In the genomic region with DNA sequence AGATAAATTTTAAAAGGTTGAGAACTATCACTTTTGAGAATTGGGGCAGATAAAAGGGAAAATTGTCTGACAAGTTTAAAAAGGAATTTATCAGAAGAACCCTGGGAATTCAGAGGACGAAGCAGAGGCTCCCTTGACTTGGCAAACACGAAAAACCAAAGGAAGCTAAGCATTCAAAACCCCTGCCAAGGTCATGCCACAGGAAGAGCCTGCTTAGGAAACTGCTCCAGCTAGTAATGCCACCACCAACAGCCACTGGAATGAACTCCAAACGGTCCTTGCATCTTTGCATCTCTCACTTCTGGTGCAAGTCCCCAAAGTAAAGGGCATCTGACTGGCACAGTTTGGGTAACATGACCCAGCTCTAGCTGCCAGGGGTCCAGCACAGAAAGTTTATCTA, we compare ENCODE assay signal across 14 cellular contexts. TPM values are rescaled to one million over a fixed set of nuclear protein-coding genes. Genes with fewer than 3 reads are reported as not detected.
A peak's percentile ranks its signal among the peaks of the same experiment; 100 is the strongest.
DNase-seq lines count a peak whose midpoint lies in the region; ATAC-seq and TF ChIP-seq lines count a peak whose summit lies in the region.
"Had no signal": no experiment of that assay in that cellular context is flagged by ENCODE, and none has a peak within 500 bp of the region (broad histone marks: within the 10 kb centered on the region; RNA-seq: fewer than 3 reads in every experiment).

No MANE protein-coding gene starts in this region.

- no peaks in the 10 kb centered on the region for H3K27me3 Mint-ChIP-seq in activated naive CD4-positive, alpha-beta T cell treated with anti-CD3 and anti-CD28 coated beads, Interleukin-2, amount 50 U/mL, for 24 hours
- H3K27me3 Mint-ChIP-seq in activated naive CD4-positive, alpha-beta T cell treated with anti-CD3 and anti-CD28 coated beads, Interleukin-2, amount 10 ng/mL, durations not matched to agents 7 days and 5 days: no peaks in the 10 kb centered on the region
- H3K27me3 Mint-ChIP-seq in activated CD4-positive, alpha-beta T cell treated with anti-CD3 and anti-CD28 coated beads for 36 hours: no peaks in the 10 kb centered on the region

- no peak overlapping the region for H3K27ac ChIP-seq in liver (ENCODE audit: low read depth in 1 of 2, low read length in 2 of 2)
- peak overlapping the region in 3 of 4 donors; percentile 3 to 61 (median 40) for H3K27ac ChIP-seq in upper lobe of left lung

- POLR2A ChIA-PET in activated CD4-positive, alpha-beta T cell treated with anti-CD3 and anti-CD28 coated beads for 36 hours (lab: Charles Lee): no interaction called here

- H3K27me3 ChIP-seq in liver (ENCODE audit: control insufficient read depth in 4 of 4, insufficient read depth in 4 of 4, low read length in 3 of 4): no peaks in the 10 kb centered on the region
- H3K27me3 ChIP-seq in upper lobe of left lung: no peaks in the 10 kb centered on the region
- H3K27me3 ChIP-seq: tibial nerve had no signal

- intact Hi-C loops in activated CD4-positive, alpha-beta T cell treated with anti-CD3 and anti-CD28 coated beads for 36 hours (cut with DNase I, micrococcal nuclease): no loop called here

- H3K4me1 ChIP-seq in liver (ENCODE audit: control insufficient read depth in 4 of 4, insufficient read depth in 4 of 4, low read length in 3 of 4): peaks cover 19 to 70% (median 56%) of the 10 kb centered on the region in 4 donors
- H3K4me1 ChIP-seq in upper lobe of left lung: peaks cover 72 to 91% (median 82%) of the 10 kb centered on the region in 4 donors

- CTCF ChIA-PET in activated naive CD4-positive, alpha-beta T cell treated with anti-CD3 and anti-CD28 coated beads, Interleukin-2, amount 10 ng/mL, durations not matched to agents 7 days and 5 days (lab: Charles Lee): no interaction called here
- CTCF ChIA-PET in activated CD4-positive, alpha-beta T cell treated with anti-CD3 and anti-CD28 coated beads for 36 hours (lab: Charles Lee): no interaction called here

- no peak overlapping the region for H3K27ac Mint-ChIP-seq in activated naive CD4-positive, alpha-beta T cell treated with anti-CD3 and anti-CD28 coated beads, Interleukin-2, amount 50 U/mL, for 24 hours
- no peak overlapping the region for H3K27ac Mint-ChIP-seq in activated naive CD4-positive, alpha-beta T cell treated with anti-CD3 and anti-CD28 coated beads, Interleukin-2, amount 10 ng/mL, durations not matched to agents 7 days and 5 days
- H3K27ac Mint-ChIP-seq in activated CD4-positive, alpha-beta T cell treated with anti-CD3 and anti-CD28 coated beads for 36 hours: no peak overlapping the region
- H3K27ac Mint-ChIP-seq: T-helper 2 cell treated with Interferon-gamma antibody and Interleukin-4, amounts not matched to agents 5 μg/mL and 100 μg/mL, for 36 hours had no signal

- H3K9me3 ChIP-seq in liver (ENCODE audit: control insufficient read depth in 4 of 4, low read length in 3 of 4) (no peaks in the 10 kb centered on the region), upper lobe of left lung (no peaks in the 10 kb centered on the region)
- H3K9me3 ChIP-seq: tibial nerve had no signal

- no peaks in the 10 kb centered on the region for H3K36me3 ChIP-seq in liver (ENCODE audit: control insufficient read depth in 4 of 4, insufficient read depth in 3 of 4, low read depth in 1 of 4, low read length in 3 of 4)
- peaks cover 0 to 3% (median 0%) of the 10 kb centered on the region in 4 donors for H3K36me3 ChIP-seq in upper lobe of left lung
- H3K36me3 ChIP-seq: tibial nerve had no signal

- TF ChIP-seq POLR2A in upper lobe of left lung (IDR thresholded peaks at IDR 0.05): no peak

- peaks cover 85% of the 10 kb centered on the region for H3K4me1 Mint-ChIP-seq in activated naive CD4-positive, alpha-beta T cell treated with anti-CD3 and anti-CD28 coated beads, Interleukin-2, amount 50 U/mL, for 24 hours
- peaks cover 38% of the 10 kb centered on the region for H3K4me1 Mint-ChIP-seq in activated naive CD4-positive, alpha-beta T cell treated with anti-CD3 and anti-CD28 coated beads, Interleukin-2, amount 10 ng/mL, durations not matched to agents 7 days and 5 days
- peaks cover 78% of the 10 kb centered on the region for H3K4me1 Mint-ChIP-seq in activated CD4-positive, alpha-beta T cell treated with anti-CD3 and anti-CD28 coated beads for 36 hours

- no peak overlapping the region for H3K9ac ChIP-seq in liver (ENCODE audit: low read depth in 1 of 2, low read length in 2 of 2)

- peaks cover 3% of the 10 kb centered on the region for H3K36me3 Mint-ChIP-seq in activated naive CD4-positive, alpha-beta T cell treated with anti-CD3 and anti-CD28 coated beads, Interleukin-2, amount 50 U/mL, for 24 hours
- peaks cover 11% of the 10 kb centered on the region for H3K36me3 Mint-ChIP-seq in activated naive CD4-positive, alpha-beta T cell treated with anti-CD3 and anti-CD28 coated beads, Interleukin-2, amount 10 ng/mL, durations not matched to agents 7 days and 5 days
- peaks cover 1% of the 10 kb centered on the region for H3K36me3 Mint-ChIP-seq in activated CD4-positive, alpha-beta T cell treated with anti-CD3 and anti-CD28 coated beads for 36 hours (ENCODE audit: low read depth)

- no peak for DNase-seq in activated naive CD4-positive, alpha-beta T cell treated with anti-CD3 and anti-CD28 coated beads, Interleukin-2, amount 10 ng/mL, durations not matched to agents 7 days and 5 days
- peak; percentile 39 for DNase-seq in astrocyte of the hippocampus (ENCODE audit: low read depth, low spot score)
- DNase-seq in upper lobe of left lung: no peak
- no peak for DNase-seq in CD1c-positive myeloid dendritic cell (ENCODE audit: extremely low spot score)
- no peak for DNase-seq in activated CD4-positive, alpha-beta T cell treated with anti-CD3 and anti-CD28 coated beads for 36 hours
- DNase-seq: activated T-cell treated with anti-CD3 and anti-CD28 coated beads, Interleukin-2, amount 50 U/mL, for 48 hours; effector CD4-positive, alpha-beta T cell; left cardiac atrium; NCI-H2107 had no signal

- TF ChIP-seq RAD21 in liver (IDR thresholded peaks at IDR 0.05): no peak

- ATAC-seq in upper lobe of left lung (ENCODE audit: low FRiP score in 2 of 2): no peak
- ATAC-seq in activated CD4-positive, alpha-beta T cell treated with anti-CD3 and anti-CD28 coated beads for 36 hours: no peak
- no peak for ATAC-seq in GM19035 (IDR thresholded peaks at IDR 0.05; ENCODE audit: unreplicated experiment)

- WGBS in liver: 3% methylated on average over 3 of the region's 3 CpGs
- WGBS in upper lobe of left lung, 2 donors: 3 to 5% methylated on average over 3 of the region's 3 CpGs

- no peaks in the 10 kb centered on the region for H3K9me3 Mint-ChIP-seq in activated naive CD4-positive, alpha-beta T cell treated with anti-CD3 and anti-CD28 coated beads, Interleukin-2, amount 50 U/mL, for 24 hours
- no peaks in the 10 kb centered on the region for H3K9me3 Mint-ChIP-seq in activated naive CD4-positive, alpha-beta T cell treated with anti-CD3 and anti-CD28 coated beads, Interleukin-2, amount 10 ng/mL, durations not matched to agents 7 days and 5 days
- H3K9me3 Mint-ChIP-seq in activated CD4-positive, alpha-beta T cell treated with anti-CD3 and anti-CD28 coated beads for 36 hours (ENCODE audit: low read depth): no peaks in the 10 kb centered on the region
- H3K9me3 Mint-ChIP-seq: T-helper 2 cell treated with Interferon-gamma antibody and Interleukin-4, amounts not matched to agents 5 μg/mL and 100 μg/mL, for 36 hours had no signal

- peak overlapping the region; percentile 16 for H3K4me3 Mint-ChIP-seq in activated naive CD4-positive, alpha-beta T cell treated with anti-CD3 and anti-CD28 coated beads, Interleukin-2, amount 50 U/mL, for 24 hours
- no peak overlapping the region for H3K4me3 Mint-ChIP-seq in activated naive CD4-positive, alpha-beta T cell treated with anti-CD3 and anti-CD28 coated beads, Interleukin-2, amount 10 ng/mL, durations not matched to agents 7 days and 5 days
- H3K4me3 Mint-ChIP-seq in activated CD4-positive, alpha-beta T cell treated with anti-CD3 and anti-CD28 coated beads for 36 hours: no peak overlapping the region
- H3K4me3 Mint-ChIP-seq: T-helper 2 cell treated with Interferon-gamma antibody and Interleukin-4, amounts not matched to agents 5 μg/mL and 100 μg/mL, for 36 hours had no signal

- no peak overlapping the region for H3K4me3 ChIP-seq in liver (ENCODE audit: low read depth in 1 of 3, low read length in 3 of 3)
- no peak overlapping the region for H3K4me3 ChIP-seq in upper lobe of left lung
- H3K4me3 ChIP-seq: tibial nerve had no signal

- no peak for TF ChIP-seq CTCF in liver (IDR thresholded peaks at IDR 0.05; ENCODE audit: low read depth, low read length, missing input control)
- no peak for TF ChIP-seq CTCF in upper lobe of left lung (IDR thresholded peaks at IDR 0.05)

- TF ChIP-seq EP300 in upper lobe of left lung (IDR thresholded peaks at IDR 0.05): no peak

TF ChIP-seq in liver, 16 proteins besides CTCF, POLR2A, EP300 and RAD21 (continues in another document):
- TF ChIP-seq NR2F2 (IDR thresholded peaks at IDR 0.05) (peak; percentile 50), GABPA (IDR thresholded peaks at IDR 0.05 in 1 of 2, conservative IDR thresholded peaks at IDR 0.05 in 1 of 2) (no peak)

RNA-seq across cellular contexts. Expression of gene GPBP1L1, which starts 7.2 kb away (rescaled TPM):
- total RNA-seq in liver (10 to 100 TPM; 66.9 to 86.7 TPM), upper lobe of left lung (100 to 1,000 TPM; 112 to 184 (median 132) TPM)
- polyA plus RNA-seq in liver: 10 to 100 TPM; 24.8 to 40.1 TPM
- 100 to 1,000 TPM; 101 to 112 TPM for total RNA-seq in activated CD4-positive, alpha-beta T cell treated with anti-CD3 and anti-CD28 coated beads for 36 hours

RNA-seq across cellular contexts. Expression of gene TMEM69, which starts 8.9 kb away (rescaled TPM):
- total RNA-seq in liver (10 to 100 TPM in 1 of 2 donors, 1 to 10 TPM in 1; 8.0 to 12.1 TPM), upper lobe of left lung (10 to 100 TPM in 4 of 6 donors, 1 to 10 TPM in 2; 2.7 to 28.3 (median 14.9) TPM)
- polyA plus RNA-seq in liver: 10 to 100 TPM; 12.0 to 13.0 TPM
- 10 to 100 TPM; 30.2 to 44.3 TPM for total RNA-seq in activated CD4-positive, alpha-beta T cell treated with anti-CD3 and anti-CD28 coated beads for 36 hours

RNA-seq across cellular contexts. Expression of gene CCDC17, which starts 55.3 kb away (rescaled TPM):
- 1 to 10 TPM in 1 of 2 donors, under 1 TPM in 1; 0.89 to 6.4 TPM for total RNA-seq in liver
- under 1 TPM; 0.30 to 0.57 TPM for polyA plus RNA-seq in liver
- 10 to 100 TPM in 5 of 6 donors, 1 to 10 TPM in 1; 4.9 to 50.3 (median 19.3) TPM for total RNA-seq in upper lobe of left lung
- total RNA-seq in activated CD4-positive, alpha-beta T cell treated with anti-CD3 and anti-CD28 coated beads for 36 hours: 1 to 10 TPM; 1.0 to 1.6 TPM

Comparison
In these comparisons a context has a peak if more than half of its experiments do, and no peak if none do; other contexts are left out.
1. H3K27ac ChIP-seq: peak in upper lobe of left lung (3 of 4); none in liver (0 of 2).